ENCODE assay signal across 24 cellular contexts in the genomic region with DNA sequence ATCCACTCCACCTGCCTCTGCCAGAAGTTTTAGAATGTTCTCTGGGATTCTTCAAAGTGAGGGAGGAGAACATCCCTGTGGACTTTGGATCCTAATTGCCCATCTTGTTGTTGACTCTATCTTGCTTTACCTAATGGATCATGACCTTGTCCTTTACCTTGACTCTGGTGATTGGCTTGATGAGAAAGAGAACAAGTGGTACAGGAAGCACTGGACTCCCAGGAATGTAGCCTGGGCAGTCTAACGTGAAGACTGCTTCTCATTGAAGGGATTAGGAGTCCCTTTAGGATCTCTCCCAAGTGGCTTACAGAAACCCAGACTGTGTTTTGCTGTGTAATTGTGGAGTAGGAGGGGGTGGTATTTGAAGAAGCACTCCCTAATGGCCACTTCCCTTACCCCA.
"Had no signal": no experiment of that assay in that cellular context is flagged by ENCODE, and none has a peak within 500 bp of the region (broad histone marks: within the 10 kb centered on the region; RNA-seq: fewer than 3 reads in every experiment).

No MANE protein-coding gene starts in this region.

- H3K4me3 Mint-ChIP-seq: activated CD4-positive, alpha-beta memory T cell treated with anti-CD3 and anti-CD28 coated beads, Interleukin-2, amount 10 ng/mL, durations not matched to agents 7 days and 5 days; activated CD4-positive, alpha-beta T cell treated with anti-CD3 and anti-CD28 coated beads, Interleukin-2, amount 10 ng/mL, durations not matched to agents 7 days and 5 days; activated naive CD4-positive, alpha-beta T cell treated with anti-CD3 and anti-CD28 coated beads for 36 hours; activated naive CD8-positive, alpha-beta T cell; activated T-helper 17 cell treated with anti-CD3 and anti-CD28 coated beads, Interleukin-2, amount 50 U/mL, for 72 hours; T-helper 17 cell had no signal

- H3K36me3 Mint-ChIP-seq: activated naive CD8-positive, alpha-beta T cell had no signal

- H3K4me1 Mint-ChIP-seq: activated CD4-positive, alpha-beta memory T cell treated with anti-CD3 and anti-CD28 coated beads, Interleukin-2, amount 10 ng/mL, durations not matched to agents 7 days and 5 days; activated CD4-positive, alpha-beta T cell treated with anti-CD3 and anti-CD28 coated beads, Interleukin-2, amount 10 ng/mL, durations not matched to agents 7 days and 5 days; activated T-helper 17 cell treated with anti-CD3 and anti-CD28 coated beads, Interleukin-2, amount 50 U/mL, for 72 hours; T-helper 17 cell had no signal

- H3K27me3 ChIP-seq: brain microvascular endothelial cell had no signal

- DNase-seq: activated CD4-positive, alpha-beta memory T cell treated with anti-CD3 and anti-CD28 coated beads, Interleukin-2, amount 10 ng/mL, durations not matched to agents 7 days and 5 days; activated CD4-positive, alpha-beta T cell treated with anti-CD3 and anti-CD28 coated beads, Interleukin-2, amount 10 ng/mL, durations not matched to agents 7 days and 5 days; activated CD4-positive, CD25-positive, alpha-beta regulatory T cell; activated gamma-delta T cell; activated naive CD4-positive, alpha-beta T cell treated with anti-CD3 and anti-CD28 coated beads for 36 hours; activated T-cell treated with anti-CD3 and anti-CD28 coated beads for 4 hours; activated T-cell treated with anti-CD3 and anti-CD28 coated beads, Interleukin-2, amount 50 U/mL, for 48 hours; brain microvascular endothelial cell; MM.1S; NCI-H1048; NCI-H146; NCI-H187 treated with DMSO at 0.1 percent for 48 hours; NCI-H2081 treated with DMSO at 0.1 percent for 48 hours; NCI-H2171 treated with DMSO at 0.1 percent for 48 hours; NCI-H345; NCI-H510A; NCI-H526 treated with DMSO at 0.1 percent for 48 hours; NCI-H82; SIG-M5; T-helper 17 cell; T-helper 9 cell had no signal

- H3K27ac Mint-ChIP-seq: activated CD4-positive, alpha-beta memory T cell treated with anti-CD3 and anti-CD28 coated beads, Interleukin-2, amount 10 ng/mL, durations not matched to agents 7 days and 5 days; activated CD4-positive, alpha-beta T cell treated with anti-CD3 and anti-CD28 coated beads, Interleukin-2, amount 10 ng/mL, durations not matched to agents 7 days and 5 days; activated naive CD4-positive, alpha-beta T cell treated with anti-CD3 and anti-CD28 coated beads for 36 hours; activated naive CD8-positive, alpha-beta T cell; activated T-helper 17 cell treated with anti-CD3 and anti-CD28 coated beads, Interleukin-2, amount 50 U/mL, for 72 hours; T-helper 17 cell had no signal

- H3K27me3 Mint-ChIP-seq: activated CD4-positive, alpha-beta memory T cell treated with anti-CD3 and anti-CD28 coated beads, Interleukin-2, amount 10 ng/mL, durations not matched to agents 7 days and 5 days; activated CD4-positive, alpha-beta T cell treated with anti-CD3 and anti-CD28 coated beads, Interleukin-2, amount 10 ng/mL, durations not matched to agents 7 days and 5 days; activated naive CD8-positive, alpha-beta T cell; T-helper 17 cell had no signal

- H3K36me3 ChIP-seq: brain microvascular endothelial cell had no signal

- H3K9me3 Mint-ChIP-seq: activated CD4-positive, alpha-beta memory T cell treated with anti-CD3 and anti-CD28 coated beads, Interleukin-2, amount 10 ng/mL, durations not matched to agents 7 days and 5 days; activated CD4-positive, alpha-beta T cell treated with anti-CD3 and anti-CD28 coated beads, Interleukin-2, amount 10 ng/mL, durations not matched to agents 7 days and 5 days; activated naive CD4-positive, alpha-beta T cell treated with anti-CD3 and anti-CD28 coated beads for 36 hours; activated T-helper 17 cell treated with anti-CD3 and anti-CD28 coated beads, Interleukin-2, amount 50 U/mL, for 72 hours had no signal

- H3K27ac ChIP-seq: brain microvascular endothelial cell, VCaP had no signal
